In the genomic region with DNA sequence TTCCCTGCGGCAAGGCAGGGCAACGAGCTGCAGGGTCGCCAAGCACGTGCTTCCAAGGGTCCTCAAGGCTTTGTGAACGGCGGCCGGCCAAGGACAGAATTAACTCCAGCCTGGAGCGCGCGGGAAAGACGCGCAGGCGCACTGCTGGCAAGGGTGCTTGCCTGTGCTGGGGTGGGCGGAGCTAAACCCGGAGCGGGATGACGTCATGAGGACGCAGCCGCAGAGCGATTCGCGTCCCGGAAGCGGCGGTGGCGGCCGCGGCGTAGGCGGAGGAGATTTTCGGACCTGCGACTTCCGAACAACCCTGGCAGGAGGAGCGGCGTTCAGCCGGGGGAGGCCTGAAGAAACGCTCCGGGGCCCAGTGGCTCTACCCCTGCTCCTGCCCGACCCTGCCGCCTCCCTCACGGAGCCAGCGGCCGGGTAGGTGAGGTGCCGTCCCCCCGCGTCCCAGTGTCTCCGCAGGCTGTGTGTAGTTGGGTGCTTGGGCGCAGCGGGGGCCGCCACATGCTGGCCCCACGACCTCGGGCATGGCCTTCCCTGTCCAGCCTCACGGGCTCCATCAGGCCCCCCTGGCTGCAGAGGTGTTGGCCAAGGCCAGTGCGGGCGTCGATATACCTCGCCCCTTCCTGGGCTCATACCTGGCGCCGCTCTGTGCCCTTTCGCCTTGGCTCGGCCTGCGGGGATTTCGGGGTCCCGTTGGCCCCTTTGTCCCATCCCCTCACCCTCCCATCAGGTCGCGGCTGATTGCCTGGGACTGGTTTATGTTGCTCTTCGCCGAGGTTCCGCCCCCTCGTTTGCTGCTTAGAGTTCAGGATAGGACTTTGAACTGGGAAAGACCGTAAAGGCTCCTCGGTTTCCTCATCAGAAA, we compare ENCODE assay signal across 1 cellular context.
TF ChIP-seq lines count a peak whose summit lies in the region.

A gene with protein sequence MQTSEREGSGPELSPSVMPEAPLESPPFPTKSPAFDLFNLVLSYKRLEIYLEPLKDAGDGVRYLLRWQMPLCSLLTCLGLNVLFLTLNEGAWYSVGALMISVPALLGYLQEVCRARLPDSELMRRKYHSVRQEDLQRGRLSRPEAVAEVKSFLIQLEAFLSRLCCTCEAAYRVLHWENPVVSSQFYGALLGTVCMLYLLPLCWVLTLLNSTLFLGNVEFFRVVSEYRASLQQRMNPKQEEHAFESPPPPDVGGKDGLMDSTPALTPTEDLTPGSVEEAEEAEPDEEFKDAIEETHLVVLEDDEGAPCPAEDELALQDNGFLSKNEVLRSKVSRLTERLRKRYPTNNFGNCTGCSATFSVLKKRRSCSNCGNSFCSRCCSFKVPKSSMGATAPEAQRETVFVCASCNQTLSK (plus strand): TSS at position 227 of the 868 bp plus-strand sequence. CDS start 1,350 bp downstream, outside the sequence.

TF ChIP-seq in neural cell, 6 proteins besides CTCF, POLR2A, EP300 and RAD21:
- TF ChIP-seq, protein P1, sequence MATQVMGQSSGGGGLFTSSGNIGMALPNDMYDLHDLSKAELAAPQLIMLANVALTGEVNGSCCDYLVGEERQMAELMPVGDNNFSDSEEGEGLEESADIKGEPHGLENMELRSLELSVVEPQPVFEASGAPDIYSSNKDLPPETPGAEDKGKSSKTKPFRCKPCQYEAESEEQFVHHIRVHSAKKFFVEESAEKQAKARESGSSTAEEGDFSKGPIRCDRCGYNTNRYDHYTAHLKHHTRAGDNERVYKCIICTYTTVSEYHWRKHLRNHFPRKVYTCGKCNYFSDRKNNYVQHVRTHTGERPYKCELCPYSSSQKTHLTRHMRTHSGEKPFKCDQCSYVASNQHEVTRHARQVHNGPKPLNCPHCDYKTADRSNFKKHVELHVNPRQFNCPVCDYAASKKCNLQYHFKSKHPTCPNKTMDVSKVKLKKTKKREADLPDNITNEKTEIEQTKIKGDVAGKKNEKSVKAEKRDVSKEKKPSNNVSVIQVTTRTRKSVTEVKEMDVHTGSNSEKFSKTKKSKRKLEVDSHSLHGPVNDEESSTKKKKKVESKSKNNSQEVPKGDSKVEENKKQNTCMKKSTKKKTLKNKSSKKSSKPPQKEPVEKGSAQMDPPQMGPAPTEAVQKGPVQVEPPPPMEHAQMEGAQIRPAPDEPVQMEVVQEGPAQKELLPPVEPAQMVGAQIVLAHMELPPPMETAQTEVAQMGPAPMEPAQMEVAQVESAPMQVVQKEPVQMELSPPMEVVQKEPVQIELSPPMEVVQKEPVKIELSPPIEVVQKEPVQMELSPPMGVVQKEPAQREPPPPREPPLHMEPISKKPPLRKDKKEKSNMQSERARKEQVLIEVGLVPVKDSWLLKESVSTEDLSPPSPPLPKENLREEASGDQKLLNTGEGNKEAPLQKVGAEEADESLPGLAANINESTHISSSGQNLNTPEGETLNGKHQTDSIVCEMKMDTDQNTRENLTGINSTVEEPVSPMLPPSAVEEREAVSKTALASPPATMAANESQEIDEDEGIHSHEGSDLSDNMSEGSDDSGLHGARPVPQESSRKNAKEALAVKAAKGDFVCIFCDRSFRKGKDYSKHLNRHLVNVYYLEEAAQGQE (IDR thresholded peaks at IDR 0.05; ENCODE audit: borderline replicate concordance), result peak; percentile 82
- TF ChIP-seq SMC3 (conservative IDR thresholded peaks at IDR 0.05; ENCODE audit: poor library complexity) (no peak), POLR2AphosphoS5 (IDR thresholded peaks at IDR 0.05) (peak; percentile 98), TAF1 (IDR thresholded peaks at IDR 0.05; ENCODE audit: low read depth) (peak; percentile 88)
